ENCODE assay signal across 11 cellular contexts in the genomic region with DNA sequence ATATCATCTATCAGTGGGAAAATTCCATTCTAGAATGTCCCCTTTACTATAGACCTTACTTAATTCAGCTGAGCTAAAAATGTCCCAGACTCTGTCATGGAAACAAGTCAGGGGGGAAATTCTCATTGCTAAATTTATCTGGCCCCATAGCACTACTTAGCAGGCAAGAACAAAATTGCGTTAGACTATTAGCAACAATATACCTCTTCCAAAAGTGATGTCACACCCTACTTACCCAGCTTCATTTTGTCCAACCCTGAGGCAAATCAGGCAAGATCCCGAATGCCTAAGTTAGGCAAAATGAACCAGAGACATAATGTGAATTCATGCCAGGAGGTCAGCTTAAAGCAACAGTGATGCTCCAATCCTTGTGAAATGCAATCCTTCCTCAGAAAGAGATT.
DNase-seq lines count a peak whose midpoint lies in the region; ATAC-seq and TF ChIP-seq lines count a peak whose summit lies in the region.
"Had no signal": no experiment of that assay in that cellular context is flagged by ENCODE, and none has a peak within 500 bp of the region (broad histone marks: within the 10 kb centered on the region; RNA-seq: fewer than 3 reads in every experiment).

No MANE protein-coding gene starts in this region.

- H4K20me1 ChIP-seq in Karpas-422 (ENCODE audit: insufficient read depth, low read depth, low read length) = no peaks in the 10 kb centered on the region

- no peak for TF ChIP-seq CTCF in fibroblast of mammary gland (conservative IDR thresholded peaks at IDR 0.05; ENCODE audit: control insufficient read depth, insufficient read depth, low read depth, low read length)

- H3K4me1 ChIP-seq in Karpas-422 (ENCODE audit: low read length) = no peaks in the 10 kb centered on the region

- no peak overlapping the region for H3K9ac ChIP-seq in Karpas-422 (ENCODE audit: low read length)

- H3K4me2 ChIP-seq in Karpas-422 (ENCODE audit: low read depth, low read length, poor library complexity, severe bottlenecking) = no peak overlapping the region

- intact Hi-C loops in sciatic nerve (cut with DNase I) = no loop called here

- H3K36me3 ChIP-seq in H7 (replicated peaks; ENCODE audit: control insufficient read depth, insufficient read depth, low read length) (no peaks in the 10 kb centered on the region), Karpas-422 (ENCODE audit: insufficient read depth, low read length) (no peaks in the 10 kb centered on the region)

- no peaks in the 10 kb centered on the region for H3K79me2 ChIP-seq in Karpas-422 (ENCODE audit: low read length)

- DNase-seq in AML-193 (lab: John Stamatoyannopoulos, UW) = peak; percentile 88 to 96
- DNase-seq in NOMO-1 treated with DMSO at 0.1 percent for 48 hours (lab: John Stamatoyannopoulos, UW; ENCODE audit: unreplicated experiment) = peak; percentile 89
- DNase-seq in fibroblast of mammary gland (ENCODE audit: low read depth) = peak; percentile 67
- DNase-seq in sciatic nerve (ENCODE audit: low spot score) = no peak
- no peak for DNase-seq in SW480 (ENCODE audit: low spot score)
- DNase-seq in H7 = no peak
- no peak for DNase-seq in Karpas-422
- DNase-seq in activated CD4-positive, CD25-positive, alpha-beta regulatory T cell (lab: John Stamatoyannopoulos, UW) = no peak
- DNase-seq: ACHN, NCI-H2107, nephron progenitor cell had no signal

- H3K27me3 ChIP-seq in H7 (ENCODE audit: control insufficient read depth, insufficient read depth, low read length) = no peaks in the 10 kb centered on the region
- no peaks in the 10 kb centered on the region for H3K27me3 ChIP-seq in Karpas-422 (ENCODE audit: low read length)

- no peak overlapping the region for H3K4me3 ChIP-seq in fibroblast of mammary gland (ENCODE audit: control insufficient read depth, low read depth, low read length)
- no peak overlapping the region for H3K4me3 ChIP-seq in H7 (ENCODE audit: insufficient read depth, low read depth, low read length)
- no peak overlapping the region for H3K4me3 ChIP-seq in Karpas-422 (ENCODE audit: low read length)

- H3K9me3 ChIP-seq in Karpas-422 (ENCODE audit: low read length) = no peaks in the 10 kb centered on the region

- H3K9me2 ChIP-seq in Karpas-422 (replicated peaks; ENCODE audit: insufficient read depth, low read length) = no peaks in the 10 kb centered on the region

- H3K27ac ChIP-seq in Karpas-422 (ENCODE audit: low read length) = no peak overlapping the region

- no peak overlapping the region for H2AFZ ChIP-seq in Karpas-422 (ENCODE audit: low read length)

- ATAC-seq in sciatic nerve = peak; percentile 95

Comparison
In these comparisons a context has a peak if more than half of its experiments do, and no peak if none do; other contexts are left out.
1. DNase-seq: peak in AML-193 (2 of 2), NOMO-1 treated with DMSO at 0.1 percent for 48 hours (single experiment) and fibroblast of mammary gland (single experiment); none in sciatic nerve (single experiment), SW480 (single experiment), H7 (single experiment), Karpas-422 (single experiment) and activated CD4-positive, CD25-positive, alpha-beta regulatory T cell (0 of 4).